ENCODE assay signal across 20 cellular contexts in genomic region chr6:101730954-101731353, GRCh38.
A peak's percentile ranks its signal among the peaks of the same experiment; 100 is the strongest.
DNase-seq lines count a peak whose midpoint lies in the region; ATAC-seq and TF ChIP-seq lines count a peak whose summit lies in the region.
"Had no signal": no experiment of that assay in that cellular context is flagged by ENCODE, and none has a peak within 500 bp of the region (broad histone marks: within the 10 kb centered on the region; RNA-seq: fewer than 3 reads in every experiment).

No MANE protein-coding gene starts in this region.

- no peaks in the 10 kb centered on the region for H3K9me3 ChIP-seq in upper lobe of right lung
- H3K9me3 ChIP-seq: ascending aorta, gastroesophageal sphincter, vagina had no signal

- intact Hi-C loops in upper lobe of right lung (cut with DNase I), result no loop called here

- DNase-seq in M059J (ENCODE audit: low read depth) (peak; percentile 4), NCI-H1105 (lab: John Stamatoyannopoulos, UW) (no peak), upper lobe of right lung (no peak), globus pallidus (ENCODE audit: low spot score) (no peak)
- DNase-seq in central memory CD8-positive, alpha-beta T cell (ENCODE audit: low spot score in 2 of 2), result no peak
- DNase-seq: activated CD8-positive, alpha-beta memory T cell treated with anti-CD3 and anti-CD28 coated beads, Interleukin-2, amount 10 ng/mL, durations not matched to agents 7 days and 5 days; activated gamma-delta T cell; DMS53; NCI-H2081; NCI-H69; ovary; RPMI8226; stimulated activated CD4-positive, alpha-beta T cell treated with anti-CD3 and anti-CD28 coated beads, Interleukin-15, amount 100 ng/mL, for 24 hours had no signal

- no peaks in the 10 kb centered on the region for H3K27me3 Mint-ChIP-seq in central memory CD8-positive, alpha-beta T cell
- H3K27me3 Mint-ChIP-seq in nephron (ENCODE audit: low read depth), result no peaks in the 10 kb centered on the region
- H3K27me3 Mint-ChIP-seq: activated CD8-positive, alpha-beta memory T cell treated with anti-CD3 and anti-CD28 coated beads, Interleukin-2, amount 10 ng/mL, durations not matched to agents 7 days and 5 days had no signal

- H3K4me1 ChIP-seq in upper lobe of right lung, result no peaks in the 10 kb centered on the region
- H3K4me1 ChIP-seq: ascending aorta, gastroesophageal sphincter, vagina had no signal

- no peak overlapping the region for H3K27ac ChIP-seq in upper lobe of right lung
- H3K27ac ChIP-seq: ascending aorta, gastroesophageal sphincter, ovary, vagina had no signal

- no peak overlapping the region for H3K4me3 ChIP-seq in upper lobe of right lung
- H3K4me3 ChIP-seq: gastroesophageal sphincter, ovary, vagina had no signal

- H3K36me3 ChIP-seq in upper lobe of right lung, result no peaks in the 10 kb centered on the region
- H3K36me3 ChIP-seq: ascending aorta, gastroesophageal sphincter, ovary, vagina had no signal

- no peaks in the 10 kb centered on the region for H3K27me3 ChIP-seq in upper lobe of right lung
- H3K27me3 ChIP-seq: ascending aorta, gastroesophageal sphincter, ovary, vagina had no signal

- peaks cover 7% of the 10 kb centered on the region for H3K4me1 Mint-ChIP-seq in central memory CD8-positive, alpha-beta T cell
- H3K4me1 Mint-ChIP-seq in nephron, result peaks cover 7% of the 10 kb centered on the region
- H3K4me1 Mint-ChIP-seq: mesothelial cell of epicardium had no signal

- peaks cover 3% of the 10 kb centered on the region for H3K36me3 Mint-ChIP-seq in central memory CD8-positive, alpha-beta T cell (ENCODE audit: insufficient read depth)
- H3K36me3 Mint-ChIP-seq in nephron (ENCODE audit: low read depth), result peaks cover 12% of the 10 kb centered on the region
- H3K36me3 Mint-ChIP-seq: activated CD8-positive, alpha-beta memory T cell treated with anti-CD3 and anti-CD28 coated beads, Interleukin-2, amount 10 ng/mL, durations not matched to agents 7 days and 5 days; mesothelial cell of epicardium had no signal

- TF ChIP-seq CTCF in nephron (IDR thresholded peaks at IDR 0.05; ENCODE audit: unreplicated experiment in 3 of 3), result no peak
- TF ChIP-seq CTCF in upper lobe of right lung (IDR thresholded peaks at IDR 0.05), result no peak

- ATAC-seq in GM18868 (IDR thresholded peaks at IDR 0.05; ENCODE audit: unreplicated experiment) (peak; percentile 78), HG02973 (IDR thresholded peaks at IDR 0.05; ENCODE audit: unreplicated experiment) (no peak), upper lobe of right lung (no peak)
- no peak for ATAC-seq in central memory CD8-positive, alpha-beta T cell (replicated peaks; ENCODE audit: extremely low read depth, poor library complexity, severe bottlenecking)
- ATAC-seq: activated CD8-positive, alpha-beta memory T cell treated with anti-CD3 and anti-CD28 coated beads, Interleukin-2, amount 10 ng/mL, durations not matched to agents 7 days and 5 days; gastroesophageal sphincter had no signal

- peak overlapping the region; percentile 33 for H3K4me3 Mint-ChIP-seq in central memory CD8-positive, alpha-beta T cell
- no peak overlapping the region for H3K4me3 Mint-ChIP-seq in nephron
- H3K4me3 Mint-ChIP-seq: activated CD8-positive, alpha-beta memory T cell treated with anti-CD3 and anti-CD28 coated beads, Interleukin-2, amount 10 ng/mL, durations not matched to agents 7 days and 5 days; mesothelial cell of epicardium had no signal

- H3K27ac Mint-ChIP-seq in central memory CD8-positive, alpha-beta T cell (ENCODE audit: low read depth), result peak overlapping the region; percentile 66
- H3K27ac Mint-ChIP-seq in nephron, result peak overlapping the region in 2 of 3 experiments; percentile 49 to 69
- H3K27ac Mint-ChIP-seq: activated CD8-positive, alpha-beta memory T cell treated with anti-CD3 and anti-CD28 coated beads, Interleukin-2, amount 10 ng/mL, durations not matched to agents 7 days and 5 days; mesothelial cell of epicardium had no signal

- H3K9me3 Mint-ChIP-seq in central memory CD8-positive, alpha-beta T cell, result no peaks in the 10 kb centered on the region
- H3K9me3 Mint-ChIP-seq in nephron, result peaks cover 10% of the 10 kb centered on the region
